In the genomic region with DNA sequence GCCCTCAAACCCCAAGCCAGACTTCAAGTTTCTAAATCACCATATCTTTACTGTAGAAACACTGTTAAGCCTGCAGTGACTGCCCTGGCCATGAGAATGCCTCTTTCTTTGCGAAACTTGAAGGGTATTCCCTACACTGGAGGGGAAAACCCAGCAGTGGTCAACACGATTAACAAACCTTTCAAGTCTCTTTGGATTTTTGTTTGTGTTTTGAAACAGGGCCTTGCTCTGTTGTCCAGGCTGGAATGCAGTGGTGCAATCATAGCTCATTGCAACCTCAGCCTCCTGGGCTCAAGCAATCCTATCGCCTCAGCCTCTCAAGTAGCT, we compare ENCODE assay signal across 11 cellular contexts. TPM values are rescaled to one million over a fixed set of nuclear protein-coding genes. Genes with fewer than 3 reads are reported as not detected.
DNase-seq lines count a peak whose midpoint lies in the region; ATAC-seq, FAIRE-seq and TF ChIP-seq lines count a peak whose summit lies in the region.
"Had no signal": no experiment of that assay in that cellular context is flagged by ENCODE, and none has a peak within 500 bp of the region (broad histone marks: within the 10 kb centered on the region; RNA-seq: fewer than 3 reads in every experiment).

No MANE protein-coding gene starts in this region.

- H3K23ac ChIP-seq in mesendoderm (ENCODE audit: low read length): no peak overlapping the region

- TF ChIP-seq CTCF in GM12865 (IDR thresholded peaks at IDR 0.05; ENCODE audit: insufficient read depth, low read depth, low read length, missing control alignments) (no peak), endothelial cell of umbilical vein (IDR thresholded peaks at IDR 0.05; ENCODE audit: extremely low read depth in 1 of 2, insufficient read depth in 1 of 2, low read depth in 1 of 2, low read length in 2 of 2) (no peak)

- H3K27ac Mint-ChIP-seq in activated CD8-positive, alpha-beta T cell treated with anti-CD3 and anti-CD28 coated beads, Interleukin-2, amount 10 ng/mL, durations not matched to agents 7 days and 5 days: no peak overlapping the region
- H3K27ac Mint-ChIP-seq: T-helper 2 cell treated with Interferon-gamma antibody and Interleukin-4, amounts not matched to agents 5 μg/mL and 100 μg/mL, for 36 hours had no signal

- dilution Hi-C loops in endothelial cell of umbilical vein (cut with MboI; ENCODE audit: extremely low pct_ligation_motif_present, low sequenced_read_pairs): no loop called here

- CTCF ChIA-PET in endothelial cell of umbilical vein (lab: Charles Lee): interaction anchor here (1.0 to 1.9 kb wide), 11 partner anchors 10 to 582 kb away, joined by 3 to 12 read pairs (median 4); a partner anchor contains a TSS
- CTCF ChIA-PET in activated CD8-positive, alpha-beta T cell treated with anti-CD3 and anti-CD28 coated beads, Interleukin-2, amount 10 ng/mL, durations not matched to agents 7 days and 5 days (lab: Charles Lee): interaction anchor here (1.2 kb wide), 1 partner anchor 13 kb away, joined by 3 read pairs; no protein-coding TSS in a partner anchor

- POLR2A ChIA-PET in endothelial cell of umbilical vein (lab: Charles Lee): no interaction called here
- POLR2A ChIA-PET in activated CD8-positive, alpha-beta T cell treated with anti-CD3 and anti-CD28 coated beads, Interleukin-2, amount 10 ng/mL, durations not matched to agents 7 days and 5 days (lab: Charles Lee): no interaction called here

- H3K4me3 ChIP-seq in GM12865 (ENCODE audit: low read depth, low read length): peak overlapping the region; percentile 8; the same call in 1 of the 2 replicates
- H3K4me3 ChIP-seq in endothelial cell of umbilical vein (replicated peaks in 1 of 3; ENCODE audit: insufficient read depth in 1 of 3, low read depth in 1 of 3, low read length in 3 of 3): no peak overlapping the region
- H3K4me3 ChIP-seq in mesendoderm (ENCODE audit: low read length): no peak overlapping the region

- FAIRE-seq in endothelial cell of umbilical vein (lab: Jason Lieb, UNC): peak; percentile 21

- H2BK120ac ChIP-seq in mesendoderm (ENCODE audit: low read depth, low read length): no peak overlapping the region

- peaks cover 5% of the 10 kb centered on the region for H3K27me3 Mint-ChIP-seq in activated CD8-positive, alpha-beta T cell treated with anti-CD3 and anti-CD28 coated beads, Interleukin-2, amount 10 ng/mL, durations not matched to agents 7 days and 5 days (ENCODE audit: low read depth)

- H3K9me1 ChIP-seq in endothelial cell of umbilical vein (replicated peaks; ENCODE audit: control insufficient read depth, extremely low read depth, insufficient read depth, low read length): no peaks in the 10 kb centered on the region

- no peaks in the 10 kb centered on the region for H4K20me1 ChIP-seq in endothelial cell of umbilical vein (replicated peaks; ENCODE audit: control insufficient read depth, extremely low read depth, insufficient read depth, low read length)

- no peaks in the 10 kb centered on the region for H3K79me1 ChIP-seq in mesendoderm (ENCODE audit: low read length)

- H2BK15ac ChIP-seq in mesendoderm (replicated peaks; ENCODE audit: low read depth): no peak overlapping the region

- no peaks in the 10 kb centered on the region for H3K79me2 ChIP-seq in endothelial cell of umbilical vein (ENCODE audit: control insufficient read depth, insufficient read depth, low read length)
- H3K79me2 ChIP-seq in mesendoderm (ENCODE audit: control insufficient read depth, insufficient read depth, low read length): no peaks in the 10 kb centered on the region

- H3K4ac ChIP-seq in mesendoderm (ENCODE audit: low read depth, low read length): no peak overlapping the region

- H3K9ac ChIP-seq in endothelial cell of umbilical vein (replicated peaks; ENCODE audit: extremely low read depth, insufficient read depth, low read length) (peak overlapping the region; percentile 61), mesendoderm (ENCODE audit: low read length) (no peak overlapping the region)

- peaks cover 14% of the 10 kb centered on the region for H3K4me1 Mint-ChIP-seq in activated CD8-positive, alpha-beta T cell treated with anti-CD3 and anti-CD28 coated beads, Interleukin-2, amount 10 ng/mL, durations not matched to agents 7 days and 5 days (ENCODE audit: low read depth)

- intact Hi-C loops in endothelial cell of umbilical vein (cut with micrococcal nuclease): loop anchor here (1.0 to 2.0 kb wide), 2 partner anchors 17 to 67 kb away; no protein-coding TSS in a partner anchor

- H3K27me3 ChIP-seq in endothelial cell of umbilical vein (ENCODE audit: control insufficient read depth in 2 of 2, insufficient read depth in 2 of 2, low read length in 2 of 2): no peaks in the 10 kb centered on the region
- H3K27me3 ChIP-seq in mesendoderm (ENCODE audit: insufficient read depth, low read length, poor library complexity): no peaks in the 10 kb centered on the region

- ATAC-seq in GM19438 (IDR thresholded peaks at IDR 0.05; ENCODE audit: low read depth, unreplicated experiment) (peak; percentile 63), HG03025 (IDR thresholded peaks at IDR 0.05; ENCODE audit: low FRiP score, unreplicated experiment) (peak; percentile 70)
- ATAC-seq in activated CD8-positive, alpha-beta T cell treated with anti-CD3 and anti-CD28 coated beads, Interleukin-2, amount 10 ng/mL, durations not matched to agents 7 days and 5 days: no peak

- H2AFZ ChIP-seq in endothelial cell of umbilical vein (ENCODE audit: low read depth, low read length): peak overlapping the region; percentile 42

- H3K56ac ChIP-seq in mesendoderm (ENCODE audit: low read length): no peak overlapping the region

- DNase-seq in GM12865 (ENCODE audit: low read depth) (peak; percentile 87), endothelial cell of umbilical vein (ENCODE audit: low read depth, low spot score) (no peak), mesendoderm (no peak), NCI-H748 (lab: John Stamatoyannopoulos, UW; ENCODE audit: unreplicated experiment) (no peak)
- no peak for DNase-seq in activated CD8-positive, alpha-beta T cell treated with anti-CD3 and anti-CD28 coated beads, Interleukin-2, amount 10 ng/mL, durations not matched to agents 7 days and 5 days
- DNase-seq in activated CD8-positive, alpha-beta memory T cell treated with anti-CD3 and anti-CD28 coated beads, Interleukin-2, amount 50 U/mL, for 4 hours: no peak
- DNase-seq: activated gamma-delta T cell treated with Interleukin-2 at 50 U/mL for 16 hours, NCI-H446 treated with DMSO at 0.1 percent for 48 hours had no signal

- H3K4me1 ChIP-seq in endothelial cell of umbilical vein (ENCODE audit: control insufficient read depth, extremely low read depth, insufficient read depth, low read length) (peaks cover 16% of the 10 kb centered on the region), mesendoderm (ENCODE audit: control insufficient read depth, low read depth, low read length) (peaks cover 2% of the 10 kb centered on the region)

- H3K36me3 ChIP-seq in endothelial cell of umbilical vein (ENCODE audit: control insufficient read depth in 2 of 2, extremely low read depth in 1 of 2, insufficient read depth in 2 of 2, low read length in 2 of 2) (no peaks in the 10 kb centered on the region), mesendoderm (ENCODE audit: control insufficient read depth, insufficient read depth, low read length) (no peaks in the 10 kb centered on the region)

- no peak overlapping the region for H3K4me3 Mint-ChIP-seq in activated CD8-positive, alpha-beta T cell treated with anti-CD3 and anti-CD28 coated beads, Interleukin-2, amount 10 ng/mL, durations not matched to agents 7 days and 5 days
- H3K4me3 Mint-ChIP-seq: T-helper 2 cell treated with Interferon-gamma antibody and Interleukin-4, amounts not matched to agents 5 μg/mL and 100 μg/mL, for 36 hours had no signal

- H2BK5ac ChIP-seq in mesendoderm (ENCODE audit: low read length): no peak overlapping the region

- H4K8ac ChIP-seq in mesendoderm (ENCODE audit: low read depth, low read length): no peak overlapping the region

- no TSS peak for BruUV-seq in endothelial cell of umbilical vein (replicated peaks; lab: Mats Ljungman, UMichigan)

- H3K27ac ChIP-seq in endothelial cell of umbilical vein (ENCODE audit: insufficient read depth, low read depth, low read length) (peak overlapping the region; percentile 87), mesendoderm (ENCODE audit: low read depth, low read length) (no peak overlapping the region)

- WGBS in mesendoderm (ENCODE audit: extremely low coverage, insufficient coverage, low lambda C conversion rate): no CpG with 5 or more reads among the region's 3 CpGs

- no peaks in the 10 kb centered on the region for H3K9me3 Mint-ChIP-seq in activated CD8-positive, alpha-beta T cell treated with anti-CD3 and anti-CD28 coated beads, Interleukin-2, amount 10 ng/mL, durations not matched to agents 7 days and 5 days (ENCODE audit: insufficient read depth)
- H3K9me3 Mint-ChIP-seq: T-helper 2 cell treated with Interferon-gamma antibody and Interleukin-4, amounts not matched to agents 5 μg/mL and 100 μg/mL, for 36 hours had no signal

- no peak overlapping the region for H3K18ac ChIP-seq in mesendoderm (ENCODE audit: low read length)

- H2AK5ac ChIP-seq in mesendoderm (ENCODE audit: low read length): no peak overlapping the region

- no peaks in the 10 kb centered on the region for H3K9me3 ChIP-seq in endothelial cell of umbilical vein (replicated peaks; ENCODE audit: control insufficient read depth, insufficient read depth, low read length)

- TF ChIP-seq POLR2A in endothelial cell of umbilical vein (IDR thresholded peaks at IDR 0.05; ENCODE audit: low read depth, low read length): no peak

- no peaks in the 10 kb centered on the region for H3K36me3 Mint-ChIP-seq in activated CD8-positive, alpha-beta T cell treated with anti-CD3 and anti-CD28 coated beads, Interleukin-2, amount 10 ng/mL, durations not matched to agents 7 days and 5 days (ENCODE audit: low read depth)

- H3K4me2 ChIP-seq in endothelial cell of umbilical vein (ENCODE audit: insufficient read depth, low read length) (peak overlapping the region; percentile 94), mesendoderm (ENCODE audit: low read length) (no peak overlapping the region)

- no peak overlapping the region for H4K5ac ChIP-seq in mesendoderm (ENCODE audit: low read length)

TF ChIP-seq in endothelial cell of umbilical vein, 7 proteins besides CTCF, POLR2A, EP300 and RAD21 (continues in another document):
- no peak for TF ChIP-seq MYC (IDR thresholded peaks at IDR 0.05; ENCODE audit: low read depth, low read length)

RNA-seq across cellular contexts. Expression of a gene that starts 17.4 kb away (rescaled TPM):
- 88.9 and 105 TPM in 2 replicates for total RNA-seq in endothelial cell of umbilical vein
- polyA plus RNA-seq in endothelial cell of umbilical vein: 18.9 and 27.0 TPM in 2 replicates
- polyA plus RNA-seq in endothelial cell of umbilical vein (2011; cell fraction: cytosol; rRNA removed): 35.9 and 43.4 TPM in 2 replicates
- 16.1 and 21.2 TPM in 2 replicates for polyA plus RNA-seq in endothelial cell of umbilical vein (2011; cell fraction: nucleus; rRNA removed)
- 147 and 198 TPM in 2 replicates for polyA plus RNA-seq in endothelial cell of umbilical vein (2012)
- polyA minus RNA-seq in endothelial cell of umbilical vein: 19.4 and 27.4 TPM in 2 replicates
- 18.1 TPM for polyA minus RNA-seq in endothelial cell of umbilical vein (2011; cell fraction: cytosol; rRNA and poly(A)+ RNA removed)
- polyA minus RNA-seq in endothelial cell of umbilical vein (2011; cell fraction: nucleus; rRNA and poly(A)+ RNA removed): 9.2 and 15.1 TPM in 2 replicates
- 10 to 100 TPM; 90.7 to 94.5 TPM for total RNA-seq in activated CD8-positive, alpha-beta T cell treated with anti-CD3 and anti-CD28 coated beads, Interleukin-2, amount 10 ng/mL, durations not matched to agents 7 days and 5 days
- 161 TPM for polyA plus RNA-seq in mesendoderm (2013, experiment 1 of 2)
- polyA plus RNA-seq in mesendoderm (2013, experiment 2 of 2): 158 TPM
